In the genomic region with DNA sequence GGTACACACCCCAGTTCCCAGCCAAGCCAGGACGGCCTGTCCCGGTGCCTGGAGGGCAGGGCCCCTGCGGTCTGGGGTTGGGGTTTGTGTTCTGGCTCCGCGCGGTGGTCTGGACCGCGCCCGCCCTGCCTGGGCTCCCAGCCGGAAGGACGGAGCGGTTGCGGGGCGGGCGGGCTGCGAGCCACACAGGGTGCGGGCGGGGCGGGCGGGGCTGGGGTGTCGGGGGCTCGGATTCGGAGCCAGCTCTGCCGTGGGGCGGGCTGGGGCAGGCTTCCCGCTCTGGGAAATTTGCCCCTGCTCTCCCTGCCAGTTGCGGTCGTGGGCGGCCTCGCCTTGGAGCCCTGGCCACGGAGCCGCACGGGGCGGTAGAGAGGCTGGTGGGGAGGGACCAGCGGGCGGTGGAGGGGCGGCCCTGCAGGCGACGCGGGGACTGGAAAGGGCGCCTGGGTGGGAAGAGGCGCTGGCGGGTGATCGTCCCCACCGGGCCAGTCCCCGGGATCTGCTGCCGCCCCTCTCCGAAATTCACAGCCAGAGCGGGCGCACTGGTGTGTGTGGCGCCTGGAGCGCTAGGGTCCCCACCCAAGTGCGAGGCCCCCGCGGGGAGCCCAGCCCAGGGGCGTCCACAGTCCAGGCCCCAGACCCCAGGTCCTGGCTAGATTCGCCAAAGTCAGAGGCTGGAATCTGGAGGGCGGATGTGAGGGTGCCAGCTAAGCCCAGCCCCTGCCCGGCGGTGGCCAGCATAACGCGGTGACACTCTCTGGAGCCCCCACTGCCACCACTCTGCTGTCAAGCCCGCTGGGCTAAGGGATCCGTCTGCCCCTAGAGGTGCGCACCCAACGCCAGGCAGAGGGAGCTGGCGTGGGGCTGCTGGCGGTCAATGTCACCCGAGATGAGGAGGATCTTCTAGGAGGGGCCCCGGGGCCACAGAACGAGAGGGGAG, we compare ENCODE assay signal across 18 cellular contexts. TPM values are rescaled to one million over a fixed set of nuclear protein-coding genes. Genes with fewer than 3 reads are reported as not detected.
A peak's percentile ranks its signal among the peaks of the same experiment; 100 is the strongest.
DNase-seq lines count a peak whose midpoint lies in the region; ATAC-seq and TF ChIP-seq lines count a peak whose summit lies in the region.
"Had no signal": no experiment of that assay in that cellular context is flagged by ENCODE, and none has a peak within 500 bp of the region (broad histone marks: within the 10 kb centered on the region; RNA-seq: fewer than 3 reads in every experiment).

No MANE protein-coding gene starts in this region.

- TF ChIP-seq POLR2A in body of pancreas (IDR thresholded peaks at IDR 0.05), result no peak
- no peak for TF ChIP-seq POLR2A in uterus (IDR thresholded peaks at IDR 0.05)
- TF ChIP-seq POLR2A in prostate gland (IDR thresholded peaks at IDR 0.05), result no peak

- no peaks in the 10 kb centered on the region for H3K9me3 ChIP-seq in body of pancreas
- H3K9me3 ChIP-seq in left ventricle myocardium inferior (replicated peaks), result no peaks in the 10 kb centered on the region
- H3K9me3 ChIP-seq in uterus, result no peaks in the 10 kb centered on the region
- no peaks in the 10 kb centered on the region for H3K9me3 ChIP-seq in prostate gland

- DNase-seq in body of pancreas, result peak in 2 of 4 donors; percentile 28 to 31
- no peak for DNase-seq in left ventricle myocardium inferior
- peak; percentile 82 for DNase-seq in posterior vena cava (ENCODE audit: low spot score)
- DNase-seq in uterus, result peak in 1 of 2 donors; percentile 44
- no peak for DNase-seq in iPS-NIHi7 (ENCODE audit: extremely low spot score)
- no peak for DNase-seq in prostate gland (ENCODE audit: low spot score)
- DNase-seq: activated naive CD8-positive, alpha-beta T cell treated with anti-CD3 and anti-CD28 coated beads, Interleukin-2, amount 50 U/mL, for 24 hours; C1 segment of cervical spinal cord; DMS79 treated with DMSO at 0.1 percent for 48 hours; glutamatergic neuron; IMR-90; NCI-H2171 treated with DMSO at 0.1 percent for 48 hours; NK-92 treated with Interleukin-12 subunit alpha and Interleukin-12 subunit beta, amount 100 ng/mL, for 24 hours; stimulated activated CD4-positive, alpha-beta T cell treated with anti-CD3 and anti-CD28 coated beads, Interleukin-2, amount 100 ng/mL, for 48 hours; stimulated activated CD8-positive, alpha-beta memory T cell treated with anti-CD3 and anti-CD28 coated beads, Interleukin-4, amount 100 ng/mL, for 48 hours; T1000 had no signal

- intact Hi-C loops in body of pancreas (cut with DNase I), result no loop called here
- intact Hi-C loops in left ventricle myocardium inferior (cut with micrococcal nuclease), result no loop called here
- intact Hi-C loops in posterior vena cava (cut with DNase I), result loop anchor here in 1 of 2 donors (10.0 kb wide), 1 partner anchor 652 kb away; no protein-coding TSS in a partner anchor
- intact Hi-C loops in uterus (cut with DNase I; ENCODE audit: low total_unique reads), result no loop called here
- intact Hi-C loops in prostate gland (cut with DNase I), result no loop called here

- TF ChIP-seq CTCF in body of pancreas (IDR thresholded peaks at IDR 0.05), result peak in 2 of 7 experiments; percentile 5 to 14
- peak; percentile 35 for TF ChIP-seq CTCF in left ventricle myocardium inferior (IDR thresholded peaks at IDR 0.05; ENCODE audit: borderline replicate concordance)
- TF ChIP-seq CTCF in uterus (IDR thresholded peaks at IDR 0.05), result peak in 2 of 4 experiments; percentile 24 to 46
- no peak for TF ChIP-seq CTCF in prostate gland (IDR thresholded peaks at IDR 0.05)

- no peaks in the 10 kb centered on the region for H3K36me3 ChIP-seq in body of pancreas (replicated peaks in 1 of 2; ENCODE audit: insufficient read depth in 1 of 2, low read depth in 2 of 2)
- no peaks in the 10 kb centered on the region for H3K36me3 ChIP-seq in left ventricle myocardium inferior
- no peaks in the 10 kb centered on the region for H3K36me3 ChIP-seq in uterus
- no peaks in the 10 kb centered on the region for H3K36me3 ChIP-seq in prostate gland

- ATAC-seq in body of pancreas (peak; percentile 72), GM21619 (IDR thresholded peaks at IDR 0.05; ENCODE audit: unreplicated experiment) (no peak)
- ATAC-seq: activated naive CD8-positive, alpha-beta T cell treated with anti-CD3 and anti-CD28 coated beads, Interleukin-2, amount 50 U/mL, for 24 hours had no signal

- no peaks in the 10 kb centered on the region for H3K4me1 ChIP-seq in body of pancreas
- H3K4me1 ChIP-seq in left ventricle myocardium inferior, result peaks cover 7% of the 10 kb centered on the region
- no peaks in the 10 kb centered on the region for H3K4me1 ChIP-seq in uterus
- no peaks in the 10 kb centered on the region for H3K4me1 ChIP-seq in prostate gland (replicated peaks)

- H3K27me3 ChIP-seq in body of pancreas (no peaks in the 10 kb centered on the region), left ventricle myocardium inferior (ENCODE audit: low read depth) (peaks cover 53% of the 10 kb centered on the region), uterus (no peaks in the 10 kb centered on the region), prostate gland (replicated peaks; ENCODE audit: insufficient read depth) (no peaks in the 10 kb centered on the region)

- H3K27ac ChIP-seq in body of pancreas (peak overlapping the region in 2 of 4 donors; percentile 21 to 28), left ventricle myocardium inferior (replicated peaks) (no peak overlapping the region), uterus (peak overlapping the region; percentile 39 to 54), prostate gland (no peak overlapping the region)

- 5 to 6% methylated on average over 22 to 54 of the region's 71 CpGs for WGBS in body of pancreas, 2 donors
- 4% methylated on average over 59 of the region's 71 CpGs for WGBS in prostate gland

- no peak overlapping the region for H3K4me3 ChIP-seq in body of pancreas
- peak overlapping the region; percentile 53 for H3K4me3 ChIP-seq in left ventricle myocardium inferior
- peak overlapping the region; percentile 23 to 42 for H3K4me3 ChIP-seq in uterus
- no peak overlapping the region for H3K4me3 ChIP-seq in prostate gland

RNA-seq across cellular contexts. Expression of a gene that starts 11.0 kb away (rescaled TPM):
- total RNA-seq in body of pancreas (under 1 TPM; under 0.01 to 0.99 TPM), left ventricle myocardium inferior (0.08 TPM), posterior vena cava (under 1 TPM; 0.23 to 0.33 TPM), uterus (1 to 10 TPM in 1 of 4 donors, under 1 TPM in 2, not detected in 1; 0.51 to 2.9 (median 0.95) TPM), prostate gland (under 1 TPM; 0.32 to 0.97 TPM)
- total RNA-seq: H1 had no signal

Comparison
In these comparisons a context has a peak if more than half of its experiments do, and no peak if none do; other contexts are left out.
1. H3K27ac ChIP-seq: peak in uterus (2 of 2); none in left ventricle myocardium inferior (single experiment) and prostate gland (0 of 2).
2. H3K4me3 ChIP-seq: peak in left ventricle myocardium inferior (single experiment) and uterus (2 of 2); none in body of pancreas (0 of 2) and prostate gland (0 of 2).